ENCODE assay signal across 14 cellular contexts in genomic region chr15:57259511-57260143, GRCh38.
DNase-seq lines count a peak whose midpoint lies in the region; ATAC-seq, FAIRE-seq and TF ChIP-seq lines count a peak whose summit lies in the region.
"Had no signal": no experiment of that assay in that cellular context is flagged by ENCODE, and none has a peak within 500 bp of the region (broad histone marks: within the 10 kb centered on the region; RNA-seq: fewer than 3 reads in every experiment).

No MANE protein-coding gene starts in this region.

- H3K27ac Mint-ChIP-seq in mesothelial cell of epicardium = peak overlapping the region; percentile 80
- H3K27ac Mint-ChIP-seq: activated naive CD4-positive, alpha-beta T cell treated with anti-CD3 and anti-CD28 coated beads, Interleukin-2, amount 50 U/mL, for 24 hours; CD8-positive, alpha-beta T cell had no signal

- H3K9me3 Mint-ChIP-seq in mesothelial cell of epicardium = no peaks in the 10 kb centered on the region
- H3K9me3 Mint-ChIP-seq: activated naive CD4-positive, alpha-beta T cell treated with anti-CD3 and anti-CD28 coated beads, Interleukin-2, amount 50 U/mL, for 24 hours; CD8-positive, alpha-beta T cell had no signal

- no peak for TF ChIP-seq CTCF in mesothelial cell of epicardium (IDR thresholded peaks at IDR 0.05; ENCODE audit: unreplicated experiment)

- H3K4me1 Mint-ChIP-seq in mesothelial cell of epicardium = peaks cover 26% of the 10 kb centered on the region
- H3K4me1 Mint-ChIP-seq: activated naive CD4-positive, alpha-beta T cell treated with anti-CD3 and anti-CD28 coated beads, Interleukin-2, amount 50 U/mL, for 24 hours had no signal

- no peak for FAIRE-seq in urothelium cell line (lab: Jason Lieb, UNC)

- no peaks in the 10 kb centered on the region for H3K27me3 Mint-ChIP-seq in mesothelial cell of epicardium (ENCODE audit: low read depth)
- H3K27me3 Mint-ChIP-seq: activated naive CD4-positive, alpha-beta T cell treated with anti-CD3 and anti-CD28 coated beads, Interleukin-2, amount 50 U/mL, for 24 hours had no signal

- H3K4me3 Mint-ChIP-seq in mesothelial cell of epicardium = peak overlapping the region; percentile 18
- H3K4me3 Mint-ChIP-seq: activated naive CD4-positive, alpha-beta T cell treated with anti-CD3 and anti-CD28 coated beads, Interleukin-2, amount 50 U/mL, for 24 hours; CD8-positive, alpha-beta T cell had no signal

- peaks cover 28% of the 10 kb centered on the region for H3K36me3 Mint-ChIP-seq in mesothelial cell of epicardium

- intact Hi-C loops in left cardiac atrium (cut with DNase I) = no loop called here

- ATAC-seq in GM18861 (IDR thresholded peaks at IDR 0.05; ENCODE audit: unreplicated experiment) = peak; percentile 73
- ATAC-seq in SK-N-SH treated with all-trans-retinoic acid at 6 μM for 48 hours = peak; percentile 66
- no peak for ATAC-seq in left cardiac atrium
- ATAC-seq in GM18511 (IDR thresholded peaks at IDR 0.05; ENCODE audit: unreplicated experiment) = no peak
- ATAC-seq: CD8-positive, alpha-beta T cell; HCT116; sciatic nerve had no signal

- DNase-seq in NCI-H146 treated with DMSO at 0.1 percent for 48 hours (lab: John Stamatoyannopoulos, UW; ENCODE audit: unreplicated experiment) (peak; percentile 95), mesothelial cell of epicardium (ENCODE audit: low spot score in 2 of 2, unreplicated experiment in 2 of 2) (no peak), left cardiac atrium (no peak), urothelium cell line (ENCODE audit: low spot score) (no peak)
- DNase-seq in stimulated activated CD4-positive, alpha-beta T cell treated with anti-CD3 and anti-CD28 coated beads, Interleukin-12 subunit alpha, Interleukin-12 subunit beta, amount 100 ng/mL, for 4 hours = no peak
- DNase-seq: CD8-positive, alpha-beta T cell; kidney; WERI-Rb-1 had no signal

TF ChIP-seq in SK-N-SH treated with all-trans-retinoic acid at 6 μM for 48 hours, 23 proteins besides CTCF, POLR2A, EP300 and RAD21:
- TF ChIP-seq ARNTL (CRISPR knock-in tag; IDR thresholded peaks at IDR 0.05; ENCODE audit: borderline replicate concordance, low read depth) = no peak
- TF ChIP-seq ZNF8 (CRISPR knock-in tag; IDR thresholded peaks at IDR 0.05) = no peak
- no peak for TF ChIP-seq PATZ1 (CRISPR knock-in tag; IDR thresholded peaks at IDR 0.05; ENCODE audit: borderline replicate concordance)
- no peak for TF ChIP-seq TCF4 (CRISPR knock-in tag; IDR thresholded peaks at IDR 0.05; ENCODE audit: borderline replicate concordance)
- TF ChIP-seq ZC3H10 (CRISPR knock-in tag; IDR thresholded peaks at IDR 0.05) = no peak
- TF ChIP-seq, protein P1, sequence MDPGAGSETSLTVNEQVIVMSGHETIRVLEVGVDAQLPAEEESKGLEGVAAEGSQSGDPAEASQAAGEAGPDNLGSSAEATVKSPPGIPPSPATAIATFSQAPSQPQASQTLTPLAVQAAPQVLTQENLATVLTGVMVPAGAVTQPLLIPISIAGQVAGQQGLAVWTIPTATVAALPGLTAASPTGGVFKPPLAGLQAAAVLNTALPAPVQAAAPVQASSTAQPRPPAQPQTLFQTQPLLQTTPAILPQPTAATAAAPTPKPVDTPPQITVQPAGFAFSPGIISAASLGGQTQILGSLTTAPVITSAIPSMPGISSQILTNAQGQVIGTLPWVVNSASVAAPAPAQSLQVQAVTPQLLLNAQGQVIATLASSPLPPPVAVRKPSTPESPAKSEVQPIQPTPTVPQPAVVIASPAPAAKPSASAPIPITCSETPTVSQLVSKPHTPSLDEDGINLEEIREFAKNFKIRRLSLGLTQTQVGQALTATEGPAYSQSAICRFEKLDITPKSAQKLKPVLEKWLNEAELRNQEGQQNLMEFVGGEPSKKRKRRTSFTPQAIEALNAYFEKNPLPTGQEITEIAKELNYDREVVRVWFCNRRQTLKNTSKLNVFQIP (CRISPR knock-in tag; IDR thresholded peaks at IDR 0.05; ENCODE audit: borderline replicate concordance, low read depth) = no peak
- TF ChIP-seq ESRRG (CRISPR knock-in tag; IDR thresholded peaks at IDR 0.05) = no peak
- TF ChIP-seq CSRNP3 (CRISPR knock-in tag; IDR thresholded peaks at IDR 0.05) = no peak
- TF ChIP-seq SNAI2 (CRISPR knock-in tag; IDR thresholded peaks at IDR 0.05) = no peak
- TF ChIP-seq ISL1 (CRISPR knock-in tag; IDR thresholded peaks at IDR 0.05) = no peak; the same call in 1 of the 2 replicates
- no peak for TF ChIP-seq OSR1 (CRISPR knock-in tag; IDR thresholded peaks at IDR 0.05)
- TF ChIP-seq, protein P2, sequence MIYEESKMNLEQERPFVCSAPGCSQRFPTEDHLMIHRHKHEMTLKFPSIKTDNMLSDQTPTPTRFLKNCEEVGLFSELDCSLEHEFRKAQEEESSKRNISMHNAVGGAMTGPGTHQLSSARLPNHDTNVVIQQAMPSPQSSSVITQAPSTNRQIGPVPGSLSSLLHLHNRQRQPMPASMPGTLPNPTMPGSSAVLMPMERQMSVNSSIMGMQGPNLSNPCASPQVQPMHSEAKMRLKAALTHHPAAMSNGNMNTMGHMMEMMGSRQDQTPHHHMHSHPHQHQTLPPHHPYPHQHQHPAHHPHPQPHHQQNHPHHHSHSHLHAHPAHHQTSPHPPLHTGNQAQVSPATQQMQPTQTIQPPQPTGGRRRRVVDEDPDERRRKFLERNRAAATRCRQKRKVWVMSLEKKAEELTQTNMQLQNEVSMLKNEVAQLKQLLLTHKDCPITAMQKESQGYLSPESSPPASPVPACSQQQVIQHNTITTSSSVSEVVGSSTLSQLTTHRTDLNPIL (CRISPR knock-in tag; IDR thresholded peaks at IDR 0.05; ENCODE audit: low read depth) = no peak
- TF ChIP-seq TOX (CRISPR knock-in tag; IDR thresholded peaks at IDR 0.05; ENCODE audit: borderline replicate concordance) = no peak
- no peak for TF ChIP-seq BACH2 (CRISPR knock-in tag; IDR thresholded peaks at IDR 0.05; ENCODE audit: borderline replicate concordance)
- no peak for TF ChIP-seq ZFP3 (CRISPR knock-in tag; IDR thresholded peaks at IDR 0.05)
- no peak for TF ChIP-seq ZNF565 (CRISPR knock-in tag; conservative IDR thresholded peaks at IDR 0.05; ENCODE audit: low read depth)
- TF ChIP-seq PPARA (CRISPR knock-in tag; IDR thresholded peaks at IDR 0.05; ENCODE audit: borderline replicate concordance) = no peak
- no peak for TF ChIP-seq RARB (CRISPR knock-in tag; IDR thresholded peaks at IDR 0.05)

Comparison
In these comparisons a context has a peak if more than half of its experiments do, and no peak if none do; other contexts are left out.
1. ATAC-seq: peak in GM18861 (single experiment) and SK-N-SH treated with all-trans-retinoic acid at 6 μM for 48 hours (single experiment); none in left cardiac atrium (0 of 2) and GM18511 (single experiment).